ENCODE assay signal across 14 cellular contexts in genomic region chr2:212915121-212915782, GRCh38.
DNase-seq lines count a peak whose midpoint lies in the region; ATAC-seq and TF ChIP-seq lines count a peak whose summit lies in the region.
"Had no signal": no experiment of that assay in that cellular context is flagged by ENCODE, and none has a peak within 500 bp of the region (broad histone marks: within the 10 kb centered on the region; RNA-seq: fewer than 3 reads in every experiment).

No MANE protein-coding gene starts in this region.

- no peaks in the 10 kb centered on the region for H3K9me3 Mint-ChIP-seq in activated naive CD4-positive, alpha-beta T cell treated with anti-CD3 and anti-CD28 coated beads, Interleukin-2, amount 50 U/mL, for 72 hours
- no peaks in the 10 kb centered on the region for H3K9me3 Mint-ChIP-seq in stimulated activated naive CD8-positive, alpha-beta T cell treated with anti-CD3 and anti-CD28 coated beads, Interleukin-15, Interleukin-2, amounts not matched to agents 100 ng/mL and 50 ng/mL, for 24 hours

- peak overlapping the region; percentile 14 to 73 for H3K27ac Mint-ChIP-seq in activated naive CD4-positive, alpha-beta T cell treated with anti-CD3 and anti-CD28 coated beads, Interleukin-2, amount 50 U/mL, for 72 hours
- H3K27ac Mint-ChIP-seq in stimulated activated naive CD8-positive, alpha-beta T cell treated with anti-CD3 and anti-CD28 coated beads, Interleukin-15, Interleukin-2, amounts not matched to agents 100 ng/mL and 50 ng/mL, for 24 hours = peak overlapping the region; percentile 50
- H3K27ac Mint-ChIP-seq: naive thymus-derived CD4-positive, alpha-beta T cell had no signal

- H3K4me1 ChIP-seq in RWPE2 (ENCODE audit: insufficient read depth, poor library complexity, severe bottlenecking) (peaks cover 55% of the 10 kb centered on the region), left ventricle myocardium inferior (no peaks in the 10 kb centered on the region), colonic mucosa (no peaks in the 10 kb centered on the region)
- H3K4me1 ChIP-seq: gastroesophageal sphincter, upper lobe of right lung had no signal

- H3K27me3 Mint-ChIP-seq in stimulated activated naive CD8-positive, alpha-beta T cell treated with anti-CD3 and anti-CD28 coated beads, Interleukin-15, Interleukin-2, amounts not matched to agents 100 ng/mL and 50 ng/mL, for 24 hours = no peaks in the 10 kb centered on the region
- H3K27me3 Mint-ChIP-seq: naive thymus-derived CD4-positive, alpha-beta T cell had no signal

- intact Hi-C loops in left ventricle myocardium inferior (cut with micrococcal nuclease) (no loop called here), colonic mucosa (cut with DNase I) (no loop called here)

- no peak overlapping the region for H3K9ac ChIP-seq in colonic mucosa (ENCODE audit: low read depth in 2 of 2, low read length in 2 of 2)

- H3K27me3 ChIP-seq in RWPE2 (ENCODE audit: insufficient read depth, poor library complexity, severe bottlenecking) = no peaks in the 10 kb centered on the region
- H3K27me3 ChIP-seq in left ventricle myocardium inferior (ENCODE audit: low read depth) = no peaks in the 10 kb centered on the region
- H3K27me3 ChIP-seq in colonic mucosa = no peaks in the 10 kb centered on the region
- H3K27me3 ChIP-seq: gastroesophageal sphincter, upper lobe of right lung had no signal

- TF ChIP-seq CTCF in RWPE2 (IDR thresholded peaks at IDR 0.05; ENCODE audit: poor library complexity, severe bottlenecking) (no peak), left ventricle myocardium inferior (IDR thresholded peaks at IDR 0.05; ENCODE audit: borderline replicate concordance) (no peak), colonic mucosa (IDR thresholded peaks at IDR 0.05) (no peak)

- peaks cover 36% of the 10 kb centered on the region for H3K4me1 Mint-ChIP-seq in stimulated activated naive CD8-positive, alpha-beta T cell treated with anti-CD3 and anti-CD28 coated beads, Interleukin-15, Interleukin-2, amounts not matched to agents 100 ng/mL and 50 ng/mL, for 24 hours (ENCODE audit: low read depth)

- no peak for DNase-seq in activated naive CD4-positive, alpha-beta T cell treated with anti-CD3 and anti-CD28 coated beads, Interleukin-2, amount 50 U/mL, for 72 hours (ENCODE audit: low spot score in 2 of 2)
- no peak for DNase-seq in activated naive CD4-positive, alpha-beta T cell treated with anti-CD3 and anti-CD28 coated beads, Interleukin-2, amount 50 U/mL, for 16 hours
- no peak for DNase-seq in RWPE2 (ENCODE audit: low spot score)
- DNase-seq in left ventricle myocardium inferior = no peak
- no peak for DNase-seq in epidermal melanocyte (ENCODE audit: insufficient read length, low spot score)
- no peak for DNase-seq in colonic mucosa
- DNase-seq: naive thymus-derived CD4-positive, alpha-beta T cell; NCI-H774; stimulated activated CD4-positive, alpha-beta T cell treated with anti-CD3 and anti-CD28 coated beads, Interleukin-2, amount 100 ng/mL, for 48 hours; upper lobe of right lung; WERI-Rb-1 had no signal

- H3K4me3 ChIP-seq in RWPE2 (ENCODE audit: severe bottlenecking) = no peak overlapping the region
- H3K4me3 ChIP-seq in left ventricle myocardium inferior = no peak overlapping the region
- H3K4me3 ChIP-seq in colonic mucosa = no peak overlapping the region
- H3K4me3 ChIP-seq: gastroesophageal sphincter, upper lobe of right lung had no signal

- H3K36me3 Mint-ChIP-seq in activated naive CD4-positive, alpha-beta T cell treated with anti-CD3 and anti-CD28 coated beads, Interleukin-2, amount 50 U/mL, for 72 hours = no peaks in the 10 kb centered on the region
- H3K36me3 Mint-ChIP-seq in stimulated activated naive CD8-positive, alpha-beta T cell treated with anti-CD3 and anti-CD28 coated beads, Interleukin-15, Interleukin-2, amounts not matched to agents 100 ng/mL and 50 ng/mL, for 24 hours (ENCODE audit: low read depth) = no peaks in the 10 kb centered on the region
- H3K36me3 Mint-ChIP-seq: naive thymus-derived CD4-positive, alpha-beta T cell had no signal

- H3K9me3 ChIP-seq in RWPE2 (ENCODE audit: severe bottlenecking) = no peaks in the 10 kb centered on the region
- H3K9me3 ChIP-seq in left ventricle myocardium inferior (replicated peaks) = no peaks in the 10 kb centered on the region
- H3K9me3 ChIP-seq in colonic mucosa = no peaks in the 10 kb centered on the region
- H3K9me3 ChIP-seq: gastroesophageal sphincter, upper lobe of right lung had no signal

- H3K27ac ChIP-seq in RWPE2 (ENCODE audit: poor library complexity, severe bottlenecking) (peak overlapping the region; percentile 94), left ventricle myocardium inferior (replicated peaks) (no peak overlapping the region), colonic mucosa (no peak overlapping the region)
- H3K27ac ChIP-seq: gastroesophageal sphincter, upper lobe of right lung, WERI-Rb-1 had no signal

- H3K36me3 ChIP-seq in RWPE2 (ENCODE audit: low read depth) (no peaks in the 10 kb centered on the region), left ventricle myocardium inferior (no peaks in the 10 kb centered on the region), colonic mucosa (no peaks in the 10 kb centered on the region)
- H3K36me3 ChIP-seq: gastroesophageal sphincter, upper lobe of right lung, WERI-Rb-1 had no signal

- peak; percentile 74 to 86 for ATAC-seq in activated naive CD4-positive, alpha-beta T cell treated with anti-CD3 and anti-CD28 coated beads, Interleukin-2, amount 50 U/mL, for 72 hours
- ATAC-seq in HG02884 (IDR thresholded peaks at IDR 0.05; ENCODE audit: unreplicated experiment) (peak; percentile 59), RWPE2 (ENCODE audit: low read depth) (no peak)
- ATAC-seq: gastroesophageal sphincter; naive thymus-derived CD4-positive, alpha-beta T cell; upper lobe of right lung had no signal

- peak overlapping the region; percentile 17 for H3K4me3 Mint-ChIP-seq in stimulated activated naive CD8-positive, alpha-beta T cell treated with anti-CD3 and anti-CD28 coated beads, Interleukin-15, Interleukin-2, amounts not matched to agents 100 ng/mL and 50 ng/mL, for 24 hours
- H3K4me3 Mint-ChIP-seq: naive thymus-derived CD4-positive, alpha-beta T cell had no signal
